16 cellular contexts compared by ENCODE assay signal in the genomic region with DNA sequence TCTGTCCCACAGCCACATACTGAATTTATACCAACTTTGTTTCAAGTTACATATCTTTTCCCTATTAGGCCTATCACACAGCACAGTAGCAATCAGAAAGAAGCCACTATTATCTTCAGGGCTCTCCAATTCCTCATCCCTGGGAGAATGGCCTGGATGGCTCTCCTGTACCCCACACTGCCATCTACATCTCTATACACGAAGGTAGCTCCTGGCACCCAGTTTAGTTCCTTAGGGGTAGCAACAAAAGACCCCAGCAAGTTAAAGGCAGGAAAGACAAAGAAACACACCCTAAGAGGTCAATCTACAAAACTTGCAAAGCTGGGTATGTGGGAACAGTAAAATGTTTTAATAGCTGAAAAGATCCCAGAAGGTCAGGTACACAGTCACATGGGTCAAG. TPM values are rescaled to one million over a fixed set of nuclear protein-coding genes. Genes with fewer than 3 reads are reported as not detected.
DNase-seq lines count a peak whose midpoint lies in the region; ATAC-seq and TF ChIP-seq lines count a peak whose summit lies in the region.
"Had no signal": no experiment of that assay in that cellular context is flagged by ENCODE, and none has a peak within 500 bp of the region (broad histone marks: within the 10 kb centered on the region; RNA-seq: fewer than 3 reads in every experiment).

No MANE protein-coding gene starts in this region.

- no peak for TF ChIP-seq CTCF in WTC11 (IDR thresholded peaks at IDR 0.05)
- TF ChIP-seq CTCF in glutamatergic neuron (IDR thresholded peaks at IDR 0.05; ENCODE audit: partially characterized antibody, unreplicated experiment): no peak
- TF ChIP-seq CTCF in progenitor cell of endocrine pancreas (IDR thresholded peaks at IDR 0.05; ENCODE audit: unreplicated experiment): no peak

- H3K36me3 Mint-ChIP-seq in WTC11: no peaks in the 10 kb centered on the region
- no peaks in the 10 kb centered on the region for H3K36me3 Mint-ChIP-seq in glutamatergic neuron (ENCODE audit: unreplicated experiment)
- peaks cover 4% of the 10 kb centered on the region for H3K36me3 Mint-ChIP-seq in progenitor cell of endocrine pancreas (ENCODE audit: insufficient read depth)
- H3K36me3 Mint-ChIP-seq in stimulated activated naive B cell treated with anti-CD40 and anti-IgM and Interleukin-4, amounts not matched to agents 10 μg/mL and 1 μg/mL and 100 μg/mL, for 72 hours: peaks cover 0 to 9% of the 10 kb centered on the region in 2 donors

- peak; percentile 43; the same call in 1 of the 2 replicates for ATAC-seq in WTC11
- no peak for ATAC-seq in stimulated activated naive B cell treated with anti-CD40 and anti-IgM and Interleukin-4, amounts not matched to agents 10 μg/mL and 1 μg/mL and 100 μg/mL, for 72 hours (replicated peaks)
- ATAC-seq: CD8-positive, alpha-beta T cell; GM12878 had no signal

- H3K27me3 Mint-ChIP-seq in WTC11 (ENCODE audit: low read depth) (no peaks in the 10 kb centered on the region), glutamatergic neuron (ENCODE audit: unreplicated experiment) (no peaks in the 10 kb centered on the region), progenitor cell of endocrine pancreas (no peaks in the 10 kb centered on the region)
- H3K27me3 Mint-ChIP-seq in stimulated activated naive B cell treated with anti-CD40 and anti-IgM and Interleukin-4, amounts not matched to agents 10 μg/mL and 1 μg/mL and 100 μg/mL, for 72 hours: no peaks in the 10 kb centered on the region
- H3K27me3 Mint-ChIP-seq: CD4-positive, CD25-positive, alpha-beta regulatory T cell had no signal

- CTCF ChIA-PET in WTC11 (lab: Charles Lee): interaction anchor here (0.7 to 2.6 kb wide), 9 partner anchors 14 to 115 kb away, joined by 3 to 15 read pairs (median 3); no protein-coding TSS in a partner anchor

- H3K27ac Mint-ChIP-seq in WTC11 (no peak overlapping the region; the same call in 1 of the 2 replicates), glutamatergic neuron (ENCODE audit: unreplicated experiment) (peak overlapping the region; percentile 56), progenitor cell of endocrine pancreas (peak overlapping the region; percentile 25)
- H3K27ac Mint-ChIP-seq in stimulated activated naive B cell treated with anti-CD40 and anti-IgM and Interleukin-4, amounts not matched to agents 10 μg/mL and 1 μg/mL and 100 μg/mL, for 72 hours: no peak overlapping the region
- H3K27ac Mint-ChIP-seq: CD8-positive, alpha-beta T cell had no signal

- H3K9me3 Mint-ChIP-seq in WTC11: no peaks in the 10 kb centered on the region
- peaks cover 2% of the 10 kb centered on the region for H3K9me3 Mint-ChIP-seq in glutamatergic neuron (ENCODE audit: unreplicated experiment)
- no peaks in the 10 kb centered on the region for H3K9me3 Mint-ChIP-seq in progenitor cell of endocrine pancreas (ENCODE audit: low read depth)
- H3K9me3 Mint-ChIP-seq in stimulated activated naive B cell treated with anti-CD40 and anti-IgM and Interleukin-4, amounts not matched to agents 10 μg/mL and 1 μg/mL and 100 μg/mL, for 72 hours: no peaks in the 10 kb centered on the region
- H3K9me3 Mint-ChIP-seq: CD4-positive, CD25-positive, alpha-beta regulatory T cell; CD8-positive, alpha-beta T cell had no signal

- POLR2A ChIA-PET in WTC11 (lab: Charles Lee): interaction anchor here (0.6 kb wide), 1 partner anchor 121 kb away, joined by 5 read pairs; no protein-coding TSS in a partner anchor

- no peak for DNase-seq in WTC11 (ENCODE audit: low spot score)
- DNase-seq in glutamatergic neuron: no peak
- DNase-seq in progenitor cell of endocrine pancreas (ENCODE audit: low spot score, unreplicated experiment): no peak
- DNase-seq in NCI-H128 (lab: John Stamatoyannopoulos, UW; ENCODE audit: unreplicated experiment): no peak
- DNase-seq in NK-92 treated with Interleukin-12 subunit alpha and Interleukin-12 subunit beta, amount 100 ng/mL, for 24 hours (lab: John Stamatoyannopoulos, UW): no peak
- no peak for DNase-seq in stimulated activated naive B cell treated with anti-CD40 and anti-IgM and Interleukin-4, amounts not matched to agents 10 μg/mL and 1 μg/mL and 100 μg/mL, for 72 hours
- DNase-seq: C1 segment of cervical spinal cord; Caco-2; CD4-positive, CD25-positive, alpha-beta regulatory T cell; CD8-positive, alpha-beta T cell; DMS79; EL; GDM1; GOT3; HCEC 1CT had no signal

- H3K4me3 Mint-ChIP-seq in WTC11 (no peak overlapping the region), glutamatergic neuron (ENCODE audit: unreplicated experiment) (no peak overlapping the region), progenitor cell of endocrine pancreas (ENCODE audit: low read depth) (no peak overlapping the region)
- no peak overlapping the region for H3K4me3 Mint-ChIP-seq in stimulated activated naive B cell treated with anti-CD40 and anti-IgM and Interleukin-4, amounts not matched to agents 10 μg/mL and 1 μg/mL and 100 μg/mL, for 72 hours
- H3K4me3 Mint-ChIP-seq: CD4-positive, CD25-positive, alpha-beta regulatory T cell; CD8-positive, alpha-beta T cell had no signal

- peaks cover 48% of the 10 kb centered on the region for H3K4me1 Mint-ChIP-seq in WTC11
- peaks cover 15% of the 10 kb centered on the region for H3K4me1 Mint-ChIP-seq in glutamatergic neuron (ENCODE audit: low read depth, unreplicated experiment)
- no peaks in the 10 kb centered on the region for H3K4me1 Mint-ChIP-seq in progenitor cell of endocrine pancreas (ENCODE audit: low read depth)
- H3K4me1 Mint-ChIP-seq in stimulated activated naive B cell treated with anti-CD40 and anti-IgM and Interleukin-4, amounts not matched to agents 10 μg/mL and 1 μg/mL and 100 μg/mL, for 72 hours: no peaks in the 10 kb centered on the region

TF ChIP-seq in WTC11, 78 proteins besides CTCF, POLR2A, EP300 and RAD21:
- no peak for TF ChIP-seq IRF2 (CRISPR knock-in tag; IDR thresholded peaks at IDR 0.05; ENCODE audit: borderline replicate concordance, low read depth)
- TF ChIP-seq, protein P1, sequence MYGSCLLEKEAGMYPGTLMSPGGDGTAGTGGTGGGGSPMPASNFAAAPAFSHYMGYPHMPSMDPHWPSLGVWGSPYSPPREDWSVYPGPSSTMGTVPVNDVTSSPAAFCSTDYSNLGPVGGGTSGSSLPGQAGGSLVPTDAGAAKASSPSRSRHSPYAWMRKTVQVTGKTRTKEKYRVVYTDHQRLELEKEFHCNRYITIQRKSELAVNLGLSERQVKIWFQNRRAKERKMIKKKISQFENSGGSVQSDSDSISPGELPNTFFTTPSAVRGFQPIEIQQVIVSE (CRISPR knock-in tag; IDR thresholded peaks at IDR 0.05; ENCODE audit: borderline replicate concordance): no peak
- TF ChIP-seq TEAD1 (CRISPR knock-in tag; IDR thresholded peaks at IDR 0.05): no peak
TF ChIP-seq in WTC11: peak in this region for 0.

RNA-seq across cellular contexts. Expression of a gene that starts 39.9 kb away (rescaled TPM):
- total RNA-seq in WTC11 (2021) (19.3 to 22.4 TPM (median 22.2 TPM) in 3 replicates), glutamatergic neuron (ENCODE audit: unreplicated experiment) (15.6 TPM), progenitor cell of endocrine pancreas (23.9 and 25.1 TPM in 2 replicates)

RNA-seq across cellular contexts. Expression of a gene that starts 56.5 kb away (rescaled TPM):
- total RNA-seq in WTC11 (2021) (27.8 to 36.6 TPM (median 31.4 TPM) in 3 replicates), glutamatergic neuron (ENCODE audit: unreplicated experiment) (61.4 TPM), progenitor cell of endocrine pancreas (55.4 and 69.2 TPM in 2 replicates)

RNA-seq across cellular contexts. Expression of a gene that starts 56.9 kb away (rescaled TPM):
- total RNA-seq in WTC11 (2021) (17.2 to 19.1 TPM (median 18.7 TPM) in 3 replicates), glutamatergic neuron (ENCODE audit: unreplicated experiment) (11.5 TPM), progenitor cell of endocrine pancreas (14.4 and 15.2 TPM in 2 replicates)

Comparison
In these comparisons a context has a peak if more than half of its experiments do, and no peak if none do; other contexts are left out.
1. H3K27ac Mint-ChIP-seq: peak in glutamatergic neuron (single experiment) and progenitor cell of endocrine pancreas (single experiment); none in WTC11 (single experiment) and stimulated activated naive B cell treated with anti-CD40 and anti-IgM and Interleukin-4, amounts not matched to agents 10 μg/mL and 1 μg/mL and 100 μg/mL, for 72 hours (single experiment).